Comparison of ENCODE assay signal across 9 cellular contexts in genomic region chr3:10753964-10754363, GRCh38.
A peak's percentile ranks its signal among the peaks of the same experiment; 100 is the strongest.
DNase-seq lines count a peak whose midpoint lies in the region; ATAC-seq and TF ChIP-seq lines count a peak whose summit lies in the region.
"Had no signal": no experiment of that assay in that cellular context is flagged by ENCODE, and none has a peak within 500 bp of the region (broad histone marks: within the 10 kb centered on the region; RNA-seq: fewer than 3 reads in every experiment).

No MANE protein-coding gene starts in this region.

- no peaks in the 10 kb centered on the region for H3K36me3 ChIP-seq in DND-41 (ENCODE audit: insufficient read depth, low read length)
- no peaks in the 10 kb centered on the region for H3K36me3 ChIP-seq in mesenchymal stem cell (ENCODE audit: control insufficient read depth in 1 of 2, insufficient read depth in 2 of 2, low read depth in 1 of 2, low read length in 2 of 2)

- no peak overlapping the region for H2AK5ac ChIP-seq in mesenchymal stem cell (ENCODE audit: low read length, severe bottlenecking)

- no peak overlapping the region for H2BK120ac ChIP-seq in mesenchymal stem cell (ENCODE audit: low read depth, low read length)

- no peak overlapping the region for H3K4me3 ChIP-seq in DND-41 (ENCODE audit: low read depth in 1 of 2, low read length in 2 of 2)
- H3K4me3 ChIP-seq in astrocyte of the cerebellum (ENCODE audit: low read depth, low read length), result no peak overlapping the region
- H3K4me3 ChIP-seq in mesenchymal stem cell (ENCODE audit: insufficient read depth in 1 of 2, low read depth in 1 of 2, low read length in 2 of 2), result no peak overlapping the region

- no peak overlapping the region for H3K23ac ChIP-seq in mesenchymal stem cell (ENCODE audit: low read length in 2 of 2)

- no peak overlapping the region for H3K27ac ChIP-seq in DND-41 (ENCODE audit: low read length)
- H3K27ac ChIP-seq in mesenchymal stem cell (ENCODE audit: low read length, poor library complexity, severe bottlenecking), result no peak overlapping the region

- TF ChIP-seq CTCF in DND-41 (IDR thresholded peaks at IDR 0.05; ENCODE audit: borderline replicate concordance, extremely low read depth, low read length, poor library complexity, severe bottlenecking) (no peak), astrocyte of the cerebellum (IDR thresholded peaks at IDR 0.05; ENCODE audit: low read depth, low read length, missing control alignments) (no peak)

- no peak overlapping the region for H2BK15ac ChIP-seq in mesenchymal stem cell (ENCODE audit: low read depth, poor library complexity, severe bottlenecking)

- H3K4ac ChIP-seq in mesenchymal stem cell (ENCODE audit: low read depth in 1 of 2, low read length in 2 of 2), result no peak overlapping the region

- no peak overlapping the region for H2BK12ac ChIP-seq in mesenchymal stem cell (ENCODE audit: low read length in 2 of 2)

- no peaks in the 10 kb centered on the region for H3K4me1 ChIP-seq in DND-41 (ENCODE audit: insufficient read depth, low read length)
- H3K4me1 ChIP-seq in mesenchymal stem cell (ENCODE audit: control insufficient read depth, insufficient read depth, low read depth, low read length), result no peaks in the 10 kb centered on the region

- WGBS in mesenchymal stem cell, result 39% methylated on average over 6 of the region's 6 CpGs

- H3K79me2 ChIP-seq in DND-41 (ENCODE audit: insufficient read depth, low read length), result no peaks in the 10 kb centered on the region

- H4K20me1 ChIP-seq in DND-41 (ENCODE audit: insufficient read depth, low read length), result peaks cover 18% of the 10 kb centered on the region

- no peak overlapping the region for H2BK5ac ChIP-seq in mesenchymal stem cell (ENCODE audit: low read depth, low read length, poor library complexity, severe bottlenecking)

- ATAC-seq in DND-41 (ENCODE audit: insufficient read depth, low read depth) (peak; percentile 88), GM21723 (IDR thresholded peaks at IDR 0.05; ENCODE audit: unreplicated experiment) (no peak)

- H3K14ac ChIP-seq in mesenchymal stem cell (ENCODE audit: low read length in 2 of 2), result no peak overlapping the region

- H2AFZ ChIP-seq in DND-41 (ENCODE audit: low read depth, low read length), result no peak overlapping the region
- H2AFZ ChIP-seq in mesenchymal stem cell (ENCODE audit: low read depth, low read length), result no peak overlapping the region

- H3K9me3 ChIP-seq in DND-41 (ENCODE audit: insufficient read depth, low read length, severe bottlenecking) (no peaks in the 10 kb centered on the region), mesenchymal stem cell (ENCODE audit: control insufficient read depth, low read length) (peaks cover 3% of the 10 kb centered on the region)

- H3K18ac ChIP-seq in mesenchymal stem cell (ENCODE audit: low read depth in 1 of 2, low read length in 2 of 2), result no peak overlapping the region

- H3K27me3 ChIP-seq in DND-41 (ENCODE audit: insufficient read depth, low read length, poor library complexity) (no peaks in the 10 kb centered on the region), mesenchymal stem cell (ENCODE audit: control insufficient read depth in 1 of 2, insufficient read depth in 1 of 2, low read length in 2 of 2) (peaks cover 7 to 50% of the 10 kb centered on the region in 2 experiments)

- no peak overlapping the region for H4K91ac ChIP-seq in mesenchymal stem cell (ENCODE audit: low read length)

- in situ Hi-C loops in astrocyte of the cerebellum (cut with HindIII; ENCODE audit: low sequenced_read_pairs), result loop anchor here (5.0 to 25.0 kb wide), 2 partner anchors 107 to 583 kb away; no protein-coding TSS in a partner anchor

- no peak overlapping the region for H3K9ac ChIP-seq in DND-41 (ENCODE audit: low read depth, low read length)
- no peak overlapping the region for H3K9ac ChIP-seq in mesenchymal stem cell (ENCODE audit: low read length)

- H3K79me1 ChIP-seq in mesenchymal stem cell (replicated peaks; ENCODE audit: low read length, poor library complexity, severe bottlenecking), result no peaks in the 10 kb centered on the region

- peak; percentile 75 for DNase-seq in DND-41
- DNase-seq in NCI-H226, result peak; percentile 16
- DNase-seq in astrocyte of the cerebellum (ENCODE audit: low read depth), result peak; percentile 24
- DNase-seq in mesenchymal stem cell, result peak; percentile 28
- DNase-seq in C1 segment of cervical spinal cord (lab: John Stamatoyannopoulos, UW), result no peak
- DNase-seq in NCI-H1436 (lab: John Stamatoyannopoulos, UW), result no peak
- DNase-seq in effector CD4-positive, alpha-beta T cell, result no peak
- DNase-seq: naive B cell had no signal

- no peak overlapping the region for H3K4me2 ChIP-seq in DND-41 (ENCODE audit: insufficient read depth, low read length)
- no peak overlapping the region for H3K4me2 ChIP-seq in mesenchymal stem cell (ENCODE audit: low read length, poor library complexity, severe bottlenecking)

- H4K8ac ChIP-seq in mesenchymal stem cell (ENCODE audit: low read length), result no peak overlapping the region

Comparison
In these comparisons a context has a peak if more than half of its experiments do, and no peak if none do; other contexts are left out.
1. DNase-seq: peak in DND-41 (single experiment), NCI-H226 (single experiment), astrocyte of the cerebellum (single experiment) and mesenchymal stem cell (single experiment); none in C1 segment of cervical spinal cord (0 of 14), NCI-H1436 (single experiment) and effector CD4-positive, alpha-beta T cell (single experiment).